In genomic region chr1:248714248-248714647, GRCh38 we compare ENCODE assay signal across 1 cellular context.
TF ChIP-seq lines count a peak whose summit lies in the region.

No MANE protein-coding gene starts in this region.

TF ChIP-seq in K562, 482 proteins besides CTCF, POLR2A, EP300 and RAD21:
- TF ChIP-seq NKRF (IDR thresholded peaks at IDR 0.05; ENCODE audit: borderline replicate concordance), result no peak
- no peak for TF ChIP-seq FOXJ2 (tag; IDR thresholded peaks at IDR 0.05)
- TF ChIP-seq ZFP36 (IDR thresholded peaks at IDR 0.05; ENCODE audit: low read depth, low read length, partially characterized antibody), result peak; percentile 77
- TF ChIP-seq NCOA2 (IDR thresholded peaks at IDR 0.05; ENCODE audit: partially characterized antibody in 2 of 2), result no peak
- no peak for TF ChIP-seq GABPB2 (CRISPR knock-in tag; conservative IDR thresholded peaks at IDR 0.05)
